Comparison of ENCODE assay signal across 8 cellular contexts in genomic region chr5:93621340-93621872, GRCh38. TPM values are rescaled to one million over a fixed set of nuclear protein-coding genes. Genes with fewer than 3 reads are reported as not detected.
DNase-seq lines count a peak whose midpoint lies in the region; ATAC-seq lines count a peak whose summit lies in the region.

No MANE protein-coding gene starts in this region.

- peaks cover 7% of the 10 kb centered on the region for H3K27me3 ChIP-seq in trophoblast cell (ENCODE audit: insufficient read depth, low read length)

- peak overlapping the region; percentile 12 for H4K12ac ChIP-seq in trophoblast cell (ENCODE audit: low read depth, low read length)

- DNase-seq in ELF-1 (ENCODE audit: low read depth, low spot score) (peak; percentile 76), NCI-H524 (lab: John Stamatoyannopoulos, UW) (peak; percentile 92 to 95), amygdala (lab: John Stamatoyannopoulos, UW) (peak in 42 of 56 donors; percentile 37 to 89 (median 77)), left ventricle myocardium superior (peak; percentile 89), trophoblast cell (peak; percentile 76 to 83), iPS-NIHi7 (ENCODE audit: extremely low spot score) (no peak)

- intact Hi-C loops in left ventricle myocardium superior (cut with micrococcal nuclease), result no loop called here

- H3K14ac ChIP-seq in trophoblast cell (ENCODE audit: low read length), result no peak overlapping the region

- WGBS in trophoblast cell (ENCODE audit: extremely low coverage, insufficient coverage, insufficient read length), result no CpG with 5 or more reads among the region's 42 CpGs

- peak overlapping the region; percentile 86 for H2AFZ ChIP-seq in trophoblast cell (ENCODE audit: insufficient read depth, low read length, poor library complexity)

- H2AK5ac ChIP-seq in trophoblast cell (ENCODE audit: low read length), result no peak overlapping the region

- no peaks in the 10 kb centered on the region for H3K9me3 ChIP-seq in trophoblast cell (ENCODE audit: insufficient read depth, low read depth, low read length)

- H3K9ac ChIP-seq in trophoblast cell (ENCODE audit: low read length), result no peak overlapping the region

- H3K23ac ChIP-seq in trophoblast cell (ENCODE audit: low read length), result no peak overlapping the region

- no peak overlapping the region for H3K4ac ChIP-seq in trophoblast cell (ENCODE audit: low read depth, low read length)

- H2BK5ac ChIP-seq in trophoblast cell (ENCODE audit: low read depth, low read length, poor library complexity), result no peak overlapping the region

- H2BK120ac ChIP-seq in trophoblast cell (ENCODE audit: insufficient read depth, low read length, poor library complexity), result no peak overlapping the region

- H3K4me3 ChIP-seq in trophoblast cell (ENCODE audit: low read depth, low read length), result peak overlapping the region; percentile 78

- H3K4me2 ChIP-seq in trophoblast cell (ENCODE audit: low read length), result peak overlapping the region; percentile 95

- H3K79me1 ChIP-seq in trophoblast cell (ENCODE audit: low read length), result peaks cover 2% of the 10 kb centered on the region

- ATAC-seq in HG02759 (IDR thresholded peaks at IDR 0.05; ENCODE audit: unreplicated experiment) (peak; percentile 28), left ventricle myocardium superior (peak; percentile 96), GM19397 (IDR thresholded peaks at IDR 0.05; ENCODE audit: unreplicated experiment) (no peak)

- H3K36me3 ChIP-seq in trophoblast cell (ENCODE audit: control insufficient read depth in 1 of 2, insufficient read depth in 2 of 2, low read length in 2 of 2), result no peaks in the 10 kb centered on the region

- no peak overlapping the region for H3K27ac ChIP-seq in trophoblast cell (ENCODE audit: low read depth, low read length)

- peaks cover 0 to 3% of the 10 kb centered on the region in 2 experiments for H3K4me1 ChIP-seq in trophoblast cell (ENCODE audit: control insufficient read depth in 1 of 2, insufficient read depth in 2 of 2, low read length in 2 of 2)

- H3K79me2 ChIP-seq in trophoblast cell (ENCODE audit: control insufficient read depth, insufficient read depth, low read length, poor library complexity), result no peaks in the 10 kb centered on the region

- no peak overlapping the region for H2BK12ac ChIP-seq in trophoblast cell (ENCODE audit: low read length)

- H4K91ac ChIP-seq in trophoblast cell (ENCODE audit: low read depth, low read length), result no peak overlapping the region

- peak overlapping the region; percentile 34 for H4K8ac ChIP-seq in trophoblast cell (ENCODE audit: low read depth, low read length)

- no peak overlapping the region for H3K18ac ChIP-seq in trophoblast cell (ENCODE audit: low read length)

RNA-seq across cellular contexts. Expression of gene NR2F1, which starts 38.4 kb away (rescaled TPM):
- total RNA-seq in left ventricle myocardium superior, result 1.9 TPM
- polyA plus RNA-seq in trophoblast cell (2013), result 0.04 and 0.14 TPM in 2 replicates

RNA-seq across cellular contexts. Expression of gene NR2F1-AS1, which starts 40.4 kb away (rescaled TPM):
- 0.57 TPM for total RNA-seq in left ventricle myocardium superior
- polyA plus RNA-seq in trophoblast cell (2013), result 0.01 and 0.12 TPM in 2 replicates
